Comparison of ENCODE assay signal across 17 cellular contexts in genomic region chr19:5023128-5023571, GRCh38. TPM values are rescaled to one million over a fixed set of nuclear protein-coding genes. Genes with fewer than 3 reads are reported as not detected.
DNase-seq lines count a peak whose midpoint lies in the region; ATAC-seq and TF ChIP-seq lines count a peak whose summit lies in the region.
"Had no signal": no experiment of that assay in that cellular context is flagged by ENCODE, and none has a peak within 500 bp of the region (broad histone marks: within the 10 kb centered on the region; RNA-seq: fewer than 3 reads in every experiment).

No MANE protein-coding gene starts in this region.

- H2BK5ac ChIP-seq in mesenchymal stem cell (ENCODE audit: low read depth, low read length, poor library complexity, severe bottlenecking) = no peak overlapping the region

- H3K4me1 ChIP-seq in breast epithelium = peaks cover 3 to 6% of the 10 kb centered on the region in 2 donors
- peaks cover 45% of the 10 kb centered on the region for H3K4me1 ChIP-seq in mesenchymal stem cell (ENCODE audit: control insufficient read depth, insufficient read depth, low read depth, low read length)
- H3K4me1 ChIP-seq in vagina = peaks cover 78% of the 10 kb centered on the region
- H3K4me1 ChIP-seq in stomach = peaks cover 5 to 65% (median 31%) of the 10 kb centered on the region in 4 donors

- H3K18ac ChIP-seq in mesenchymal stem cell (ENCODE audit: low read depth in 1 of 2, low read length in 2 of 2) = no peak overlapping the region

- TF ChIP-seq EP300 in stomach (IDR thresholded peaks at IDR 0.05) = no peak

- H3K9me3 ChIP-seq in breast epithelium (no peaks in the 10 kb centered on the region), mesenchymal stem cell (ENCODE audit: control insufficient read depth, low read length) (no peaks in the 10 kb centered on the region), vagina (no peaks in the 10 kb centered on the region), stomach (no peaks in the 10 kb centered on the region)

- H3K4me3 ChIP-seq in breast epithelium = no peak overlapping the region
- H3K4me3 ChIP-seq in mesenchymal stem cell (ENCODE audit: insufficient read depth in 1 of 2, low read depth in 1 of 2, low read length in 2 of 2) = no peak overlapping the region
- H3K4me3 ChIP-seq in vagina = no peak overlapping the region
- no peak overlapping the region for H3K4me3 ChIP-seq in stomach
- H3K4me3 ChIP-seq: hepatocyte had no signal

- no peak overlapping the region for H3K4me3 Mint-ChIP-seq in MCF 10A (ENCODE audit: unreplicated experiment)
- H3K4me3 Mint-ChIP-seq in effector memory CD8-positive, alpha-beta T cell = no peak overlapping the region
- H3K4me3 Mint-ChIP-seq: activated CD4-positive, alpha-beta T cell treated with anti-CD3 and anti-CD28 coated beads for 36 hours; activated naive CD8-positive, alpha-beta T cell treated with anti-CD3 and anti-CD28 coated beads for 36 hours had no signal

- CTCF ChIA-PET in MCF 10A (lab: Yijun Ruan, JAX) = interaction anchor here (0.6 to 0.8 kb wide), 2 partner anchors 97 to 150 kb away, joined by 3 read pairs; no protein-coding TSS in a partner anchor

- no peak overlapping the region for H2AFZ ChIP-seq in mesenchymal stem cell (ENCODE audit: low read depth, low read length)
- H2AFZ ChIP-seq: hepatocyte had no signal

- POLR2A ChIA-PET in MCF 10A (lab: Yijun Ruan, JAX) = no interaction called here

- no peaks in the 10 kb centered on the region for H3K27me3 ChIP-seq in breast epithelium
- no peaks in the 10 kb centered on the region for H3K27me3 ChIP-seq in mesenchymal stem cell (ENCODE audit: control insufficient read depth in 1 of 2, insufficient read depth in 1 of 2, low read length in 2 of 2)
- no peaks in the 10 kb centered on the region for H3K27me3 ChIP-seq in vagina
- no peaks in the 10 kb centered on the region for H3K27me3 ChIP-seq in stomach
- H3K27me3 ChIP-seq: hepatocyte had no signal

- H2BK12ac ChIP-seq in mesenchymal stem cell (ENCODE audit: low read length in 2 of 2) = no peak overlapping the region

- peaks cover 50% of the 10 kb centered on the region for H3K79me1 ChIP-seq in mesenchymal stem cell (replicated peaks; ENCODE audit: low read length, poor library complexity, severe bottlenecking)

- TF ChIP-seq POLR2A in breast epithelium (IDR thresholded peaks at IDR 0.05) (no peak), vagina (IDR thresholded peaks at IDR 0.05) (no peak), stomach (IDR thresholded peaks at IDR 0.05) (no peak)

- H2BK120ac ChIP-seq in mesenchymal stem cell (ENCODE audit: low read depth, low read length) = no peak overlapping the region

- peak overlapping the region; percentile 45 for H3K9ac ChIP-seq in mesenchymal stem cell (ENCODE audit: low read length)

- H3K23ac ChIP-seq in mesenchymal stem cell (ENCODE audit: low read length in 2 of 2) = no peak overlapping the region

- intact Hi-C loops in breast epithelium (cut with DNase I; ENCODE audit: low total_unique reads) = loop anchor here (2.0 kb wide), 1 partner anchor 36 kb away; no protein-coding TSS in a partner anchor
- intact Hi-C loops in MCF 10A (cut with micrococcal nuclease) = no loop called here
- intact Hi-C loops in vagina (cut with DNase I) = no loop called here
- intact Hi-C loops in stomach (cut with DNase I; ENCODE audit: low total_unique reads) = no loop called here

- H3K27ac ChIP-seq in breast epithelium (peak overlapping the region; percentile 48 to 52), mesenchymal stem cell (ENCODE audit: low read length, poor library complexity, severe bottlenecking) (no peak overlapping the region), vagina (peak overlapping the region; percentile 47), stomach (peak overlapping the region in 1 of 5 donors; percentile 61)
- H3K27ac ChIP-seq: hepatocyte had no signal

- H3K14ac ChIP-seq in mesenchymal stem cell (ENCODE audit: low read length in 2 of 2) = no peak overlapping the region

- no peak overlapping the region for H3K4ac ChIP-seq in mesenchymal stem cell (ENCODE audit: low read depth in 1 of 2, low read length in 2 of 2)

- H3K27ac Mint-ChIP-seq in MCF 10A (ENCODE audit: low read depth, unreplicated experiment) = no peak overlapping the region
- peak overlapping the region; percentile 19 to 74 for H3K27ac Mint-ChIP-seq in effector memory CD8-positive, alpha-beta T cell
- H3K27ac Mint-ChIP-seq: activated CD4-positive, alpha-beta T cell treated with anti-CD3 and anti-CD28 coated beads for 36 hours; activated naive CD8-positive, alpha-beta T cell treated with anti-CD3 and anti-CD28 coated beads for 36 hours had no signal

- H3K27me3 Mint-ChIP-seq in MCF 10A (ENCODE audit: insufficient read depth, unreplicated experiment) = no peaks in the 10 kb centered on the region
- no peaks in the 10 kb centered on the region for H3K27me3 Mint-ChIP-seq in effector memory CD8-positive, alpha-beta T cell
- H3K27me3 Mint-ChIP-seq: activated CD4-positive, alpha-beta T cell treated with anti-CD3 and anti-CD28 coated beads for 36 hours; activated naive CD8-positive, alpha-beta T cell treated with anti-CD3 and anti-CD28 coated beads for 36 hours had no signal

- TF ChIP-seq CTCF in breast epithelium (IDR thresholded peaks at IDR 0.05) (no peak), MCF 10A (IDR thresholded peaks at IDR 0.05; ENCODE audit: unreplicated experiment) (no peak), vagina (IDR thresholded peaks at IDR 0.05) (no peak), stomach (IDR thresholded peaks at IDR 0.05) (no peak)

- H3K4me1 Mint-ChIP-seq in MCF 10A (ENCODE audit: insufficient read depth, unreplicated experiment) = no peaks in the 10 kb centered on the region
- peaks cover 4 to 16% of the 10 kb centered on the region in 2 donors for H3K4me1 Mint-ChIP-seq in effector memory CD8-positive, alpha-beta T cell (ENCODE audit: low read depth in 2 of 2)

- H4K91ac ChIP-seq in mesenchymal stem cell (ENCODE audit: low read length) = no peak overlapping the region

- H2AK5ac ChIP-seq in mesenchymal stem cell (ENCODE audit: low read length, severe bottlenecking) = no peak overlapping the region

- H2BK15ac ChIP-seq in mesenchymal stem cell (ENCODE audit: low read depth, poor library complexity, severe bottlenecking) = no peak overlapping the region

- ATAC-seq in effector memory CD8-positive, alpha-beta T cell (replicated peaks) = no peak
- ATAC-seq: activated CD4-positive, alpha-beta T cell treated with anti-CD3 and anti-CD28 coated beads for 36 hours had no signal

- H3K9me3 Mint-ChIP-seq in MCF 10A (ENCODE audit: unreplicated experiment) = no peaks in the 10 kb centered on the region
- H3K9me3 Mint-ChIP-seq in effector memory CD8-positive, alpha-beta T cell = no peaks in the 10 kb centered on the region
- H3K9me3 Mint-ChIP-seq: activated naive CD8-positive, alpha-beta T cell treated with anti-CD3 and anti-CD28 coated beads for 36 hours had no signal

- H4K8ac ChIP-seq in mesenchymal stem cell (ENCODE audit: low read length) = peak overlapping the region; percentile 12

- H3K4me2 ChIP-seq in mesenchymal stem cell (ENCODE audit: low read length, poor library complexity, severe bottlenecking) = no peak overlapping the region
- H3K4me2 ChIP-seq: hepatocyte had no signal

- no TSS peak for BruUV-seq in MCF 10A (replicated peaks; lab: Mats Ljungman, UMichigan)

- WGBS in mesenchymal stem cell = 97% methylated on average over 19 of the region's 19 CpGs
- 81 to 91% (median 87%) methylated on average over 13 to 19 of the region's 19 CpGs for WGBS in stomach, 5 donors

- H3K36me3 Mint-ChIP-seq in MCF 10A (ENCODE audit: insufficient read depth, unreplicated experiment) = peaks cover 26% of the 10 kb centered on the region
- peaks cover 9% of the 10 kb centered on the region for H3K36me3 Mint-ChIP-seq in effector memory CD8-positive, alpha-beta T cell (ENCODE audit: insufficient read depth)

- DNase-seq in breast epithelium (ENCODE audit: low spot score in 2 of 2) (peak; percentile 75), MCF 10A (ENCODE audit: unreplicated experiment) (no peak), mesenchymal stem cell (no peak), vagina (ENCODE audit: extremely low spot score in 2 of 2) (no peak), SHP77 (lab: John Stamatoyannopoulos, UW) (no peak), AG08395 (ENCODE audit: low spot score) (no peak), stomach (no peak)
- DNase-seq in effector memory CD8-positive, alpha-beta T cell = no peak
- DNase-seq: activated CD4-positive, alpha-beta T cell treated with anti-CD3 and anti-CD28 coated beads for 36 hours; activated naive CD8-positive, alpha-beta T cell treated with anti-CD3 and anti-CD28 coated beads for 36 hours; activated T-cell treated with anti-CD3 and anti-CD28 coated beads for 4 hours; GF-D8; kidney glomerular epithelial cell; MM.1S; NCI-H2081 treated with DMSO at 0.1 percent for 48 hours; NCI-H774 had no signal

- no peaks in the 10 kb centered on the region for H3K36me3 ChIP-seq in breast epithelium
- peaks cover 15 to 59% of the 10 kb centered on the region in 2 experiments for H3K36me3 ChIP-seq in mesenchymal stem cell (ENCODE audit: control insufficient read depth in 1 of 2, insufficient read depth in 2 of 2, low read depth in 1 of 2, low read length in 2 of 2)
- H3K36me3 ChIP-seq in vagina = no peaks in the 10 kb centered on the region
- peaks cover 3 to 22% (median 17%) of the 10 kb centered on the region in 4 donors for H3K36me3 ChIP-seq in stomach

RNA-seq across cellular contexts. Expression of gene KDM4B, which starts 54.2 kb away (rescaled TPM):
- total RNA-seq in breast epithelium (10 to 100 TPM; 25.0 to 55.3 (median 40.3) TPM), MCF 10A (2022) (34.4 and 36.3 TPM in 2 replicates), vagina (59.7 TPM), stomach (100 to 1,000 TPM in 2 of 5 donors, 10 to 100 TPM in 3; 22.9 to 202 (median 59.1) TPM)
- 13.3 TPM for polyA plus RNA-seq in mesenchymal stem cell (2013, experiment 1 of 2)
- polyA plus RNA-seq in mesenchymal stem cell (2013, experiment 2 of 2) = 11.9 TPM
- polyA plus RNA-seq in stomach = 10 to 100 TPM in 2 of 3 donors, 1 to 10 TPM in 1; 5.2 to 10.1 (median 10.0) TPM

Comparison
In these comparisons a context has a peak if more than half of its experiments do, and no peak if none do; other contexts are left out.
1. DNase-seq: peak in breast epithelium (2 of 2); none in MCF 10A (single experiment), effector memory CD8-positive, alpha-beta T cell (0 of 3), mesenchymal stem cell (single experiment), vagina (0 of 2), SHP77 (0 of 2), AG08395 (single experiment) and stomach (single experiment).